13 cellular contexts compared by ENCODE assay signal in the genomic region with DNA sequence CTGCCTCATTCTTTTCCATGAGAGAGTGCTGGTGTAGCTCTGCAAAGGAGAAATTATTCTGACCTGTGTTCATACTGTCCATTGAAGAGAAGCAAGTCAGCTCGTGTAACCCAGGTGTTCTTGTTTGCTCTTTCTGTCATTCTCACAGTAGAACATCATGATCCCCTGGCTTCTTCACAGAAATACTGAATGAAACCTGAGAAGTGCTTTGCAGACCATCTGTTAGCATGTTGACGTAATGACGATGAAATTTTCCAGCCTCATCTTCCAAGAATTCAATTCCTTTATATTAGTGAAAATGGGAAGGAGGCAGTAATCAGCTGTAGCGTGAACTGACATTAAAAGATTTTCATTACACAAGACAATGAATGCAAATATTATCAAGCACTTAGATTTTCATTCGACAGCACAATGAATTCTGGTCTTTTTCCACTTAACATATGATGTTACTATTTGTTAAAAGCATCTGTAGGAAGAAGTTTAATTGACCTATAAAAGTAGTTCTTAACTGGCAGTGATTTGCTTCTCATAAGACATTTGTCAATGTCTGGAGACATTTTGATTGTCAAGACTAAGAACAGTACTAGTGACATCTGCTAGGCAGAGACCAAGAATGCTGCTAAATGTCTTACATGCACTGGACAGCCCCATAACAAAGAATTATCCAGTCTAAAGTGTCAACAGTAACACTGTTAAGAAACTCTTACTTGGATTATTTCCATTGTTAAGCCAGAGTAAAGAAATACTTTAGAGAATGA.
DNase-seq lines count a peak whose midpoint lies in the region; ATAC-seq and TF ChIP-seq lines count a peak whose summit lies in the region.
"Had no signal": no experiment of that assay in that cellular context is flagged by ENCODE, and none has a peak within 500 bp of the region (broad histone marks: within the 10 kb centered on the region; RNA-seq: fewer than 3 reads in every experiment).

No MANE protein-coding gene starts in this region.

- POLR2A ChIA-PET in BJ (lab: Charles Lee), result no interaction called here
- POLR2A ChIA-PET in Caco-2 (lab: Charles Lee), result no interaction called here

- no peaks in the 10 kb centered on the region for H3K9me3 Mint-ChIP-seq in Caco-2 (ENCODE audit: unreplicated experiment)
- H3K9me3 Mint-ChIP-seq: activated T-helper 2 cell treated with anti-CD3 and anti-CD28 coated beads, Interferon-gamma antibody, Interleukin-2, Interleukin-4, amounts not matched to agents 10 μg/mL and 5 μg/mL and 100 μg/mL, durations not matched to agents 14 hours and 24 hours and 36 hours; neural crest cell had no signal

- peak; percentile 33; the same call in 1 of the 3 replicates for ATAC-seq in RWPE2 (ENCODE audit: low read depth)
- ATAC-seq: Panc1 had no signal

- CTCF ChIA-PET in BJ (lab: Yijun Ruan, JAX) (no interaction called here), Caco-2 (lab: Charles Lee) (no interaction called here)

- TF ChIP-seq EP300 in Ishikawa (IDR thresholded peaks at IDR 0.05; ENCODE audit: borderline replicate concordance), result peak; percentile 62; the same call in 1 of the 2 replicates

- H3K9me3 ChIP-seq in RWPE2 (ENCODE audit: severe bottlenecking) (no peaks in the 10 kb centered on the region), Caco-2 (no peaks in the 10 kb centered on the region)

- H3K4me1 ChIP-seq in RWPE2 (ENCODE audit: insufficient read depth, poor library complexity, severe bottlenecking), result no peaks in the 10 kb centered on the region
- no peaks in the 10 kb centered on the region for H3K4me1 ChIP-seq in Caco-2

- BruUV-seq in Caco-2 (replicated peaks; lab: Mats Ljungman, UMichigan), result no TSS peak

- H3K4me3 ChIP-seq in BJ (ENCODE audit: low read depth, low read length) (no peak overlapping the region), RWPE2 (ENCODE audit: severe bottlenecking) (no peak overlapping the region), Caco-2 (ENCODE audit: low read depth, low read length) (no peak overlapping the region)
- H3K4me3 ChIP-seq: dorsolateral prefrontal cortex, GM12878 had no signal

- no peaks in the 10 kb centered on the region for H3K36me3 Mint-ChIP-seq in Caco-2 (ENCODE audit: insufficient read depth, unreplicated experiment)

- H3K27me3 Mint-ChIP-seq in Caco-2 (ENCODE audit: insufficient read depth, unreplicated experiment), result no peaks in the 10 kb centered on the region

- intact Hi-C loops in Caco-2 (cut with micrococcal nuclease; ENCODE audit: unreplicated experiment), result no loop called here

- H3K36me3 ChIP-seq in BJ (ENCODE audit: control insufficient read depth, insufficient read depth, low read length), result no peaks in the 10 kb centered on the region
- no peaks in the 10 kb centered on the region for H3K36me3 ChIP-seq in RWPE2 (ENCODE audit: low read depth)
- no peaks in the 10 kb centered on the region for H3K36me3 ChIP-seq in Caco-2 (ENCODE audit: control insufficient read depth, insufficient read depth, low read length)

- H3K4me1 Mint-ChIP-seq in Caco-2 (ENCODE audit: low read depth, unreplicated experiment), result no peaks in the 10 kb centered on the region
- H3K4me1 Mint-ChIP-seq: neural crest cell had no signal

- TF ChIP-seq CTCF in BJ (IDR thresholded peaks at IDR 0.05; ENCODE audit: insufficient read depth, low read depth, low read length), result no peak
- TF ChIP-seq CTCF in RWPE2 (IDR thresholded peaks at IDR 0.05; ENCODE audit: poor library complexity, severe bottlenecking), result no peak
- no peak for TF ChIP-seq CTCF in Caco-2 (IDR thresholded peaks at IDR 0.05; ENCODE audit: insufficient read depth in 1 of 2, low read depth in 1 of 2, low read length in 1 of 2, severe bottlenecking in 1 of 2, unreplicated experiment in 1 of 2)

- H3K27ac ChIP-seq in RWPE2 (ENCODE audit: poor library complexity, severe bottlenecking), result no peak overlapping the region

- H3K4me3 Mint-ChIP-seq in Caco-2 (ENCODE audit: unreplicated experiment), result no peak overlapping the region
- H3K4me3 Mint-ChIP-seq: neural crest cell had no signal

- no peak for TF ChIP-seq RAD21 in Ishikawa (IDR thresholded peaks at IDR 0.05; ENCODE audit: low read depth)

- H3K27ac Mint-ChIP-seq in Caco-2 (ENCODE audit: unreplicated experiment), result no peak overlapping the region
- H3K27ac Mint-ChIP-seq: activated T-helper 2 cell treated with anti-CD3 and anti-CD28 coated beads, Interferon-gamma antibody, Interleukin-2, Interleukin-4, amounts not matched to agents 10 μg/mL and 5 μg/mL and 100 μg/mL, durations not matched to agents 14 hours and 24 hours and 36 hours had no signal

- peak; percentile 58 for DNase-seq in BJ (ENCODE audit: low read depth)
- DNase-seq in RWPE2 (ENCODE audit: low spot score), result no peak
- peak; percentile 44 for DNase-seq in iris pigment epithelial cell (ENCODE audit: low read depth)
- DNase-seq in NCI-H526 treated with DMSO at 0.1 percent for 48 hours (lab: John Stamatoyannopoulos, UW), result no peak
- DNase-seq in Caco-2, result no peak
- DNase-seq in ureter (ENCODE audit: low spot score), result no peak
- no peak for DNase-seq in amygdala (lab: John Stamatoyannopoulos, UW)

- H3K27me3 ChIP-seq in BJ (ENCODE audit: control insufficient read depth, insufficient read depth, low read length) (no peaks in the 10 kb centered on the region), RWPE2 (ENCODE audit: insufficient read depth, poor library complexity, severe bottlenecking) (no peaks in the 10 kb centered on the region), Caco-2 (replicated peaks; ENCODE audit: control insufficient read depth, insufficient read depth, low read length) (no peaks in the 10 kb centered on the region)
- H3K27me3 ChIP-seq: dorsolateral prefrontal cortex had no signal

TF ChIP-seq in Ishikawa, 13 proteins besides CTCF, POLR2A, EP300 and RAD21:
- TF ChIP-seq TEAD4 (IDR thresholded peaks at IDR 0.05) (peak; percentile 67), TAF1 (IDR thresholded peaks at IDR 0.05; ENCODE audit: low read depth) (no peak), MAX (IDR thresholded peaks at IDR 0.05) (no peak), TCF12 (IDR thresholded peaks at IDR 0.05; ENCODE audit: low read depth) (0 out of 2 replicates have a peak, but pooled peaks have one; percentile 22), EGR1 (IDR thresholded peaks at IDR 0.05) (no peak)
- TF ChIP-seq, protein P1, sequence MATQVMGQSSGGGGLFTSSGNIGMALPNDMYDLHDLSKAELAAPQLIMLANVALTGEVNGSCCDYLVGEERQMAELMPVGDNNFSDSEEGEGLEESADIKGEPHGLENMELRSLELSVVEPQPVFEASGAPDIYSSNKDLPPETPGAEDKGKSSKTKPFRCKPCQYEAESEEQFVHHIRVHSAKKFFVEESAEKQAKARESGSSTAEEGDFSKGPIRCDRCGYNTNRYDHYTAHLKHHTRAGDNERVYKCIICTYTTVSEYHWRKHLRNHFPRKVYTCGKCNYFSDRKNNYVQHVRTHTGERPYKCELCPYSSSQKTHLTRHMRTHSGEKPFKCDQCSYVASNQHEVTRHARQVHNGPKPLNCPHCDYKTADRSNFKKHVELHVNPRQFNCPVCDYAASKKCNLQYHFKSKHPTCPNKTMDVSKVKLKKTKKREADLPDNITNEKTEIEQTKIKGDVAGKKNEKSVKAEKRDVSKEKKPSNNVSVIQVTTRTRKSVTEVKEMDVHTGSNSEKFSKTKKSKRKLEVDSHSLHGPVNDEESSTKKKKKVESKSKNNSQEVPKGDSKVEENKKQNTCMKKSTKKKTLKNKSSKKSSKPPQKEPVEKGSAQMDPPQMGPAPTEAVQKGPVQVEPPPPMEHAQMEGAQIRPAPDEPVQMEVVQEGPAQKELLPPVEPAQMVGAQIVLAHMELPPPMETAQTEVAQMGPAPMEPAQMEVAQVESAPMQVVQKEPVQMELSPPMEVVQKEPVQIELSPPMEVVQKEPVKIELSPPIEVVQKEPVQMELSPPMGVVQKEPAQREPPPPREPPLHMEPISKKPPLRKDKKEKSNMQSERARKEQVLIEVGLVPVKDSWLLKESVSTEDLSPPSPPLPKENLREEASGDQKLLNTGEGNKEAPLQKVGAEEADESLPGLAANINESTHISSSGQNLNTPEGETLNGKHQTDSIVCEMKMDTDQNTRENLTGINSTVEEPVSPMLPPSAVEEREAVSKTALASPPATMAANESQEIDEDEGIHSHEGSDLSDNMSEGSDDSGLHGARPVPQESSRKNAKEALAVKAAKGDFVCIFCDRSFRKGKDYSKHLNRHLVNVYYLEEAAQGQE (IDR thresholded peaks at IDR 0.05; ENCODE audit: low read depth), result no peak

Comparison
In these comparisons a context has a peak if more than half of its experiments do, and no peak if none do; other contexts are left out.
1. DNase-seq: peak in BJ (single experiment) and iris pigment epithelial cell (single experiment); none in RWPE2 (single experiment), NCI-H526 treated with DMSO at 0.1 percent for 48 hours (single experiment), Caco-2 (0 of 2), ureter (single experiment) and amygdala (0 of 56).